ENCODE assay signal across 22 cellular contexts in genomic region chr17:28573966-28574480, GRCh38.
"Had no signal": no experiment of that assay in that cellular context is flagged by ENCODE, and none has a peak within 500 bp of the region (broad histone marks: within the 10 kb centered on the region; RNA-seq: fewer than 3 reads in every experiment).

No MANE protein-coding gene starts in this region.

- H3K4me3 ChIP-seq: thyroid gland, upper lobe of right lung had no signal

- H3K27me3 ChIP-seq: foreskin keratinocyte, thyroid gland, upper lobe of right lung had no signal

- H3K27ac Mint-ChIP-seq: activated CD4-positive, alpha-beta memory T cell treated with anti-CD3 and anti-CD28 coated beads for 36 hours; activated CD8-positive, alpha-beta memory T cell treated with anti-CD3 and anti-CD28 coated beads, Interleukin-2, amount 10 ng/mL, durations not matched to agents 7 days and 5 days; activated naive CD8-positive, alpha-beta T cell treated with anti-CD3 and anti-CD28 coated beads, Interleukin-2, amount 10 ng/mL, durations not matched to agents 7 days and 5 days; dendritic cell treated with granulocyte-macrophage colony-stimulating factor and Interleukin-4, amounts not matched to agents 40 ng/mL and 50 ng/mL, for 4 days; nephron progenitor cell had no signal

- H3K27ac ChIP-seq: foreskin keratinocyte, parathyroid adenoma, thyroid gland, upper lobe of right lung had no signal

- DNase-seq: activated B cell treated with CpG ODN at 0.5 μM for 24 hours; activated CD4-positive, alpha-beta T cell treated with anti-CD3 and anti-CD28 coated beads for 4 hours; activated CD8-positive, alpha-beta memory T cell treated with anti-CD3 and anti-CD28 coated beads, Interleukin-2, amount 10 ng/mL, durations not matched to agents 7 days and 5 days; activated naive CD4-positive, alpha-beta T cell; activated naive CD8-positive, alpha-beta T cell treated with anti-CD3 and anti-CD28 coated beads, Interleukin-2, amount 10 ng/mL, durations not matched to agents 7 days and 5 days; activated T-cell treated with anti-CD3 and anti-CD28 coated beads for 4 hours; amniotic stem cell; effector CD8-positive, alpha-beta T cell; foreskin keratinocyte; kidney glomerular epithelial cell; mammary epithelial cell; nephron progenitor cell; right cardiac atrium; SK-N-SH; stimulated activated CD4-positive, alpha-beta T cell treated with anti-CD3 and anti-CD28 coated beads, Interleukin-4, amount 100 ng/mL, for 24 hours; stimulated activated naive CD8-positive, alpha-beta T cell treated with anti-CD3 and anti-CD28 coated beads, Interleukin-15, Interleukin-2, amounts not matched to agents 100 U/mL and 50 U/mL, for 24 hours; thyroid gland; upper lobe of right lung had no signal

- H3K4me3 Mint-ChIP-seq: activated B cell treated with CpG ODN at 0.5 μM for 24 hours; activated CD4-positive, alpha-beta memory T cell treated with anti-CD3 and anti-CD28 coated beads for 36 hours; activated CD8-positive, alpha-beta memory T cell treated with anti-CD3 and anti-CD28 coated beads, Interleukin-2, amount 10 ng/mL, durations not matched to agents 7 days and 5 days; activated naive CD8-positive, alpha-beta T cell treated with anti-CD3 and anti-CD28 coated beads, Interleukin-2, amount 10 ng/mL, durations not matched to agents 7 days and 5 days; dendritic cell treated with granulocyte-macrophage colony-stimulating factor and Interleukin-4, amounts not matched to agents 40 ng/mL and 50 ng/mL, for 4 days; nephron progenitor cell had no signal

- H3K27me3 Mint-ChIP-seq: activated B cell treated with CpG ODN at 0.5 μM for 24 hours; activated CD4-positive, alpha-beta memory T cell treated with anti-CD3 and anti-CD28 coated beads for 36 hours; activated CD8-positive, alpha-beta memory T cell treated with anti-CD3 and anti-CD28 coated beads, Interleukin-2, amount 10 ng/mL, durations not matched to agents 7 days and 5 days; activated naive CD8-positive, alpha-beta T cell treated with anti-CD3 and anti-CD28 coated beads, Interleukin-2, amount 10 ng/mL, durations not matched to agents 7 days and 5 days; T-cell had no signal

- H3K9me3 Mint-ChIP-seq: activated B cell treated with CpG ODN at 0.5 μM for 24 hours; activated CD4-positive, alpha-beta memory T cell treated with anti-CD3 and anti-CD28 coated beads for 36 hours; activated naive CD8-positive, alpha-beta T cell treated with anti-CD3 and anti-CD28 coated beads, Interleukin-2, amount 10 ng/mL, durations not matched to agents 7 days and 5 days; dendritic cell treated with granulocyte-macrophage colony-stimulating factor and Interleukin-4, amounts not matched to agents 40 ng/mL and 50 ng/mL, for 4 days; nephron progenitor cell; T-cell had no signal

- ATAC-seq: activated CD8-positive, alpha-beta memory T cell treated with anti-CD3 and anti-CD28 coated beads, Interleukin-2, amount 10 ng/mL, durations not matched to agents 7 days and 5 days; foreskin keratinocyte; right cardiac atrium; stimulated activated naive CD8-positive, alpha-beta T cell treated with anti-CD3 and anti-CD28 coated beads, Interleukin-15, Interleukin-2, amounts not matched to agents 100 U/mL and 50 U/mL, for 24 hours; T-cell; upper lobe of right lung had no signal
